In genomic region chr3:30526031-30526430, GRCh38 we compare ENCODE assay signal across 22 cellular contexts.
"Had no signal": no experiment of that assay in that cellular context is flagged by ENCODE, and none has a peak within 500 bp of the region (broad histone marks: within the 10 kb centered on the region; RNA-seq: fewer than 3 reads in every experiment).

No MANE protein-coding gene starts in this region.

- H3K27ac ChIP-seq: brain microvascular endothelial cell, Peyer's patch had no signal

- H3K4me3 ChIP-seq: K562, Peyer's patch had no signal

- ATAC-seq: activated T-cell treated with anti-CD3 and anti-CD28 coated beads, Interleukin-2, amount 50 U/mL, for 4 hours; activated T-helper 17 cell treated with anti-CD3 and anti-CD28 coated beads, Interleukin-2, amount 50 U/mL, for 72 hours; K562; T-helper 17 cell had no signal

- H3K4me1 ChIP-seq: Peyer's patch had no signal

- H3K27me3 ChIP-seq: brain microvascular endothelial cell, Peyer's patch had no signal

- H3K36me3 ChIP-seq: brain microvascular endothelial cell, Peyer's patch had no signal

- H3K9me3 ChIP-seq: Peyer's patch had no signal

- DNase-seq: activated B cell treated with CpG ODN at 0.5 μM for 24 hours; activated CD4-positive, alpha-beta memory T cell treated with anti-CD3 and anti-CD28 coated beads for 36 hours; activated CD4-positive, alpha-beta T cell treated with anti-CD3 and anti-CD28 coated beads, Interleukin-2, amount 10 ng/mL, durations not matched to agents 7 days and 5 days; activated CD8-positive, alpha-beta memory T cell treated with anti-CD3 and anti-CD28 coated beads for 24 hours; activated gamma-delta T cell; activated naive CD4-positive, alpha-beta T cell treated with anti-CD3 and anti-CD28 coated beads for 36 hours; activated T-cell treated with anti-CD3 and anti-CD28 coated beads, Interleukin-2, amount 50 U/mL, for 4 hours; brain microvascular endothelial cell; cerebellar nuclear complex; NCI-H1092; NCI-H1417; NCI-H1930; NCI-H2171; NCI-H510A treated with DMSO at 0.1 percent for 48 hours; NCI-H69; NK-92 treated with Interleukin-12 subunit alpha and Interleukin-12 subunit beta, amount 100 ng/mL, for 24 hours; Peyer's patch; SHP77; T-helper 17 cell; T-helper 9 cell had no signal
